ENCODE assay signal across 8 cellular contexts in genomic region chr1:32013386-32014198, GRCh38. TPM values are rescaled to one million over a fixed set of nuclear protein-coding genes. Genes with fewer than 3 reads are reported as not detected.
DNase-seq lines count a peak whose midpoint lies in the region; ATAC-seq and TF ChIP-seq lines count a peak whose summit lies in the region.

KHDRBS1 (plus strand) TSS chr1:32013868; CDS start chr1:32013996, 128 bp downstream.

- no peak for TF ChIP-seq CTCF in BE2C (IDR thresholded peaks at IDR 0.05; ENCODE audit: low read depth, low read length)
- TF ChIP-seq CTCF in colonic mucosa (IDR thresholded peaks at IDR 0.05): no peak

- peak within 1 kb of the TSS; percentile 100 for H3K27ac ChIP-seq in colonic mucosa

- DNase-seq in BE2C (peak; percentile 94), GM19240 (ENCODE audit: insufficient read length, low spot score) (peak; percentile 95), NCI-H526 (lab: John Stamatoyannopoulos, UW) (peak; percentile 98 to 99), colonic mucosa (peak; percentile 99), kidney tubule cell (ENCODE audit: low spot score) (peak; percentile 99)
- DNase-seq in activated CD4-positive, alpha-beta T cell treated with anti-CD3 and anti-CD28 coated beads for 48 hours: peak; percentile 99
- peak; percentile 90 to 97 (median 94) for DNase-seq in stimulated activated CD4-positive, alpha-beta T cell treated with anti-CD3 and anti-CD28 coated beads, Interleukin-1b, Interleukin-23, amount 100 ng/mL, for 24 hours (ENCODE audit: low read depth in 4 of 4, low spot score in 1 of 4)

- H3K4me3 ChIP-seq in BE2C (ENCODE audit: low read depth, low read length) (peak within 1 kb of the TSS; percentile 73), colonic mucosa (peak within 1 kb of the TSS; percentile 95)

- H3K27me3 ChIP-seq in BE2C (no peaks in the 10 kb centered on the region), colonic mucosa (no peaks in the 10 kb centered on the region)

- intact Hi-C loops in colonic mucosa (cut with DNase I): no loop called here

- H3K9me3 ChIP-seq in BE2C: no peaks in the 10 kb centered on the region
- no peaks in the 10 kb centered on the region for H3K9me3 ChIP-seq in colonic mucosa

- H3K36me3 ChIP-seq in BE2C (0 out of 2 replicates have a peak, but pooled peaks cover 5% of the 10 kb centered on the region), colonic mucosa (no peaks in the 10 kb centered on the region)

- ATAC-seq in HG03460 (IDR thresholded peaks at IDR 0.05; ENCODE audit: unreplicated experiment): peak; percentile 67

- H3K9ac ChIP-seq in colonic mucosa (ENCODE audit: low read depth in 2 of 2, low read length in 2 of 2): peak within 1 kb of the TSS; percentile 98 to 100

- no peaks in the 10 kb centered on the region for H3K4me1 ChIP-seq in BE2C
- peaks cover 6% of the 10 kb centered on the region for H3K4me1 ChIP-seq in colonic mucosa

RNA-seq across cellular contexts. Expression of gene KHDRBS1, which starts in this region (rescaled TPM):
- polyA plus RNA-seq in BE2C (2012; ENCODE audit: insufficient read depth, insufficient read length, low read depth): 104 TPM
- total RNA-seq in colonic mucosa: 100 to 1,000 TPM; 105 to 147 TPM

Comparison
In these comparisons a context has a peak if more than half of its experiments do, and no peak if none do; other contexts are left out.
1. Peak in every context shown above with its lines: DNase-seq, ATAC-seq, H3K4me3 ChIP-seq and H3K27ac ChIP-seq.